In the genomic region with DNA sequence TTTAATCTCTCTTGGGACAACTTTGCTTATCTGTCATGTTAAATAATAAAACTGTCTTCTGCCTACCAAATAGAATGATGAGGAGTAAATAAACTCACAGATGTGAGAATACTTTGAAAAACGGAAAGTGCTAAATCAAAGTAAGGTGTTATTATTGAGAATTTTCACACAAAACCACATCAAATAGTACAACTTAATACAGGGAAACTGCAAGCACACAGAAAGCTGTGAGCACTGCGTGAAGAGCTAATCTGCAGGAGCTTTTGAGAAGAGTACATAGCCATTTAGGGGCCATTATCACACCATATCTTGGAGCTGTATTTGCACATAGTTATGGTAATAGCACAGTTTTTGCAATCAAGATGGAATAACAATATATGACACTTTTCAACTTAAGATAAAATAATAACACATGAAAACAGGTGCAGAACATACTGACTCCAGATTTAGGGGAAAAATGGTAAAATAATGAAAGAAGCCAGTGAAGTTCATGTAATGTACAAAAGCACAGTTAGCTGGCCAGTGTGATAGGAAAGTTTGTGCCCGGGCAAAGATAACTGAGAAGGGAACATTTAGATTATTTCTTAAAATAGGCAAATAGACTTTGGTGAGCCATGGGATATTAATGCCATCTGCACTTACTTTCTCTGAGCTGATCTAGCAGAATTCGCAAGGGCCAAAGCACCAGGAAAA, we compare ENCODE assay signal across 14 cellular contexts.
DNase-seq lines count a peak whose midpoint lies in the region; ATAC-seq and TF ChIP-seq lines count a peak whose summit lies in the region.
"Had no signal": no experiment of that assay in that cellular context is flagged by ENCODE, and none has a peak within 500 bp of the region (broad histone marks: within the 10 kb centered on the region; RNA-seq: fewer than 3 reads in every experiment).

No MANE protein-coding gene starts in this region.

- no peak overlapping the region for H3K4me3 ChIP-seq in GM23248
- no peak overlapping the region for H3K4me3 ChIP-seq in WERI-Rb-1 (ENCODE audit: low read depth, low read length)
- H3K4me3 ChIP-seq in right cardiac atrium (ENCODE audit: low read length): no peak overlapping the region
- H3K4me3 ChIP-seq: BLaER1, GM23338 had no signal

- H3K4me2 ChIP-seq in GM23248 (ENCODE audit: unreplicated experiment): peak overlapping the region; percentile 29
- H3K4me2 ChIP-seq: BLaER1, GM23338 had no signal

- DNase-seq in GM23248 (no peak), NCI-H146 (lab: John Stamatoyannopoulos, UW) (peak; percentile 46), WERI-Rb-1 (no peak), right cardiac atrium (no peak), omental fat pad (ENCODE audit: low spot score) (no peak), SKM-1 treated with dmso at 0.1 percent for 144 hours (lab: John Stamatoyannopoulos, UW; ENCODE audit: unreplicated experiment) (no peak)
- DNase-seq: AML-193; CD8-positive, alpha-beta memory T cell; DMS53; H7 had no signal

- H3K9me2 ChIP-seq in GM23248 (ENCODE audit: insufficient read depth): no peaks in the 10 kb centered on the region

- no peaks in the 10 kb centered on the region for H3K79me2 ChIP-seq in GM23248 (ENCODE audit: insufficient read depth)

- H4K20me1 ChIP-seq in GM23248 (ENCODE audit: insufficient read depth): no peaks in the 10 kb centered on the region
- H4K20me1 ChIP-seq: BLaER1 had no signal

- WGBS in GM23248 (ENCODE audit: low coverage in 1 of 2, low lambda C conversion rate in 2 of 2, missing lambda C conversion rate in 2 of 2), 2 experiments: 34 to 36% methylated on average over 4 of the region's 4 CpGs
- 70% methylated on average over 4 of the region's 4 CpGs for WGBS in right cardiac atrium

- H3K36me3 ChIP-seq in GM23248 (ENCODE audit: low read depth): no peaks in the 10 kb centered on the region
- no peaks in the 10 kb centered on the region for H3K36me3 ChIP-seq in WERI-Rb-1

- H3K27me3 ChIP-seq in GM23248 (replicated peaks; ENCODE audit: insufficient read depth) (no peaks in the 10 kb centered on the region), WERI-Rb-1 (ENCODE audit: insufficient read depth, low read depth, severe bottlenecking) (no peaks in the 10 kb centered on the region), right cardiac atrium (ENCODE audit: control insufficient read depth, insufficient read depth) (no peaks in the 10 kb centered on the region)
- H3K27me3 ChIP-seq: BLaER1 had no signal

- peaks cover 16% of the 10 kb centered on the region for H3F3A ChIP-seq in GM23248 (ENCODE audit: insufficient read depth)

- no peaks in the 10 kb centered on the region for H3K9me3 ChIP-seq in GM23248 (ENCODE audit: low read depth)
- no peaks in the 10 kb centered on the region for H3K9me3 ChIP-seq in WERI-Rb-1 (ENCODE audit: severe bottlenecking)
- H3K9me3 ChIP-seq in right cardiac atrium (ENCODE audit: control insufficient read depth, low read length): no peaks in the 10 kb centered on the region
- H3K9me3 ChIP-seq: BLaER1 had no signal

- H3K9ac ChIP-seq in GM23248: no peak overlapping the region
- H3K9ac ChIP-seq: BLaER1 had no signal

- no peak overlapping the region for H3K27ac ChIP-seq in GM23248
- H3K27ac ChIP-seq in WERI-Rb-1: peak overlapping the region; percentile 61
- peak overlapping the region; percentile 77 for H3K27ac ChIP-seq in right cardiac atrium (ENCODE audit: low read length)
- H3K27ac ChIP-seq: BLaER1 had no signal

- intact Hi-C loops in right cardiac atrium (cut with DNase I): no loop called here

- peaks cover 13% of the 10 kb centered on the region for H3K4me1 ChIP-seq in GM23248 (ENCODE audit: insufficient read depth)
- peaks cover 5% of the 10 kb centered on the region for H3K4me1 ChIP-seq in right cardiac atrium (ENCODE audit: control insufficient read depth, insufficient read depth, low read length)
- H3K4me1 ChIP-seq: BLaER1 had no signal

- H2AFZ ChIP-seq in GM23248: no peak overlapping the region
- H2AFZ ChIP-seq: GM23338 had no signal

- ATAC-seq in right cardiac atrium: no peak
- ATAC-seq in omental fat pad (ENCODE audit: low FRiP score): no peak
- no peak for ATAC-seq in HG02970 (IDR thresholded peaks at IDR 0.05; ENCODE audit: low FRiP score, unreplicated experiment)
- ATAC-seq: GM23338, HepG2 had no signal

- TF ChIP-seq CTCF in WERI-Rb-1 (IDR thresholded peaks at IDR 0.05; ENCODE audit: low read depth, low read length) (no peak), omental fat pad (IDR thresholded peaks at IDR 0.05) (no peak)

- in situ Hi-C loops in GM23248 (cut with MboI): no loop called here
